ENCODE assay signal across 8 cellular contexts in the genomic region with DNA sequence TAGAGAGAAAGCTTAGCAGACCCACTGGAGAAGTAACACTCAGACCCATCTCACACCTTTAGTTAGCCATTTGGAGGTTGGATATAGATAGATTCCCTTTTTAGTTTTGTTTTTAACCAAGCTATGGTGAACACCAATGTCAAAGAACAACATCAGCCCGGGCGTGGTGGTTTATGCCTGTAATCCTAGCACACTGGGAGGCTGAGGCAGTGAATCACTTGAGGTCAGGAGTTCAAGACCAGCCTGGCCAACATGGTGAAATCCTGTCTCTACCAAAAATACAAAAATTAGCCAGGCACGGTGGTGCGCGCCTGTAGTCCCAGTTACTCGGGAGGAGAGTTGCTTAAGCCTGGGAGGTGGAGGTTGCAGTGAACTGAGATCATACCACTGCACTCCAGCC. TPM values are rescaled to one million over a fixed set of nuclear protein-coding genes. Genes with fewer than 3 reads are reported as not detected.
"Had no signal": no experiment of that assay in that cellular context is flagged by ENCODE, and none has a peak within 500 bp of the region (broad histone marks: within the 10 kb centered on the region; RNA-seq: fewer than 3 reads in every experiment).

No MANE protein-coding gene starts in this region.

RNA-seq across cellular contexts. Expression of a gene that starts 21.6 kb away (rescaled TPM):
- total RNA-seq: PC-9 had no signal

RNA-seq across cellular contexts. Expression of a gene that starts 45.1 kb away (rescaled TPM):
- total RNA-seq: K562, NCI-H460, OCI-LY7, PC-9, Right ventricle myocardium inferior, RPMI7951, SJCRH30, SK-MEL-5 had no signal
- polyA plus RNA-seq: K562 had no signal
